8 cellular contexts compared by ENCODE assay signal in the genomic region with DNA sequence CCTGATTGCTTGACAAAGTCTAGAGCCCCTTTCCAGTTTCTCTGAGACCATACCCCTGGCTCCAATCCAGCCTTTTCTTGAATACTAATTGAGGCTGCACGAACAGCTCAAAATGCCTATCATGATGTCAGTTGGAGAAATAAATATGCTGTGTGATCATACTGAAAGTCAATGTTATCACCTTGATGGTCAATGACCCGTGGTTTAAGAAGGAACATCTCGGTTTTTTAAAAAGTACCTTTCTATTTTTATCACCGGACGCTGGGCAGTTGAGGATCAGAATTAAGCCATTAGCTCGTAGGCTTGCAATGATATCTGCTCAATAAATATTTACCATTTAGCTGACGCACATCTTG. TPM values are rescaled to one million over a fixed set of nuclear protein-coding genes. Genes with fewer than 3 reads are reported as not detected.
DNase-seq lines count a peak whose midpoint lies in the region; ATAC-seq and TF ChIP-seq lines count a peak whose summit lies in the region.

No MANE protein-coding gene starts in this region.

- no peak for TF ChIP-seq EP300 in ovary (IDR thresholded peaks at IDR 0.05)

- H4K20me1 ChIP-seq in Karpas-422 (ENCODE audit: insufficient read depth, low read depth, low read length), result no peaks in the 10 kb centered on the region; the same call in 1 of the 2 replicates

- H3K4me1 ChIP-seq in Karpas-422 (ENCODE audit: low read length) (peaks cover 21% of the 10 kb centered on the region), ovary (ENCODE audit: insufficient read depth) (no peaks in the 10 kb centered on the region)

- TF ChIP-seq CTCF in dorsolateral prefrontal cortex (IDR thresholded peaks at IDR 0.05 in 54 of 56, conservative IDR thresholded peaks at IDR 0.05 in 2 of 56; ENCODE audit: low read depth in 1 of 56, partially characterized antibody in 56 of 56) (no peak), ovary (IDR thresholded peaks at IDR 0.05) (no peak)

- peak overlapping the region; percentile 71 for H3K4me2 ChIP-seq in Karpas-422 (ENCODE audit: low read depth, low read length, poor library complexity, severe bottlenecking)

- H3K9ac ChIP-seq in Karpas-422 (ENCODE audit: low read length), result peak overlapping the region; percentile 71

- no peaks in the 10 kb centered on the region for H3K9me2 ChIP-seq in Karpas-422 (replicated peaks; ENCODE audit: insufficient read depth, low read length)

- no peak overlapping the region for H3K27ac ChIP-seq in Karpas-422 (ENCODE audit: low read length)
- H3K27ac ChIP-seq in dorsolateral prefrontal cortex, result peak overlapping the region in 45 of 59 donors; percentile 30 to 95 (median 83)
- peak overlapping the region; percentile 16 to 88 for H3K27ac ChIP-seq in ovary

- ATAC-seq in GM19324 (IDR thresholded peaks at IDR 0.05; ENCODE audit: low FRiP score, unreplicated experiment), result no peak

- TF ChIP-seq POLR2A in ovary (IDR thresholded peaks at IDR 0.05), result no peak

- DNase-seq in NCI-H146 (lab: John Stamatoyannopoulos, UW) (peak; percentile 23), NCI-H146 treated with DMSO at 0.1 percent for 48 hours (lab: John Stamatoyannopoulos, UW; ENCODE audit: unreplicated experiment) (no peak), Karpas-422 (no peak), dorsolateral prefrontal cortex (no peak), ovary (no peak), middle frontal gyrus (ENCODE audit: extremely low spot score, low spot score) (no peak)
- no peak for DNase-seq in stimulated activated CD4-positive, alpha-beta T cell treated with anti-CD3 and anti-CD28 coated beads, Interleukin-4, amount 100 ng/mL, for 4 hours

- no peaks in the 10 kb centered on the region for H3K9me3 ChIP-seq in Karpas-422 (ENCODE audit: low read length)
- no peaks in the 10 kb centered on the region for H3K9me3 ChIP-seq in ovary

- H2AFZ ChIP-seq in Karpas-422 (ENCODE audit: low read length), result 0 out of 2 replicates have a peak overlapping the region, but pooled peaks have one; percentile 0

- 46 to 54% (median 54%) methylated on average over 7 of the region's 7 CpGs for WGBS in ovary, 3 donors

- H3K27me3 ChIP-seq in Karpas-422 (ENCODE audit: low read length) (no peaks in the 10 kb centered on the region), dorsolateral prefrontal cortex (peaks cover 0 to 23% (median 0%) of the 10 kb centered on the region in 45 donors), ovary (no peaks in the 10 kb centered on the region)

- no peaks in the 10 kb centered on the region for H3K36me3 ChIP-seq in Karpas-422 (ENCODE audit: insufficient read depth, low read length)
- H3K36me3 ChIP-seq in ovary, result no peaks in the 10 kb centered on the region

- H3K79me2 ChIP-seq in Karpas-422 (ENCODE audit: low read length), result peaks cover 11% of the 10 kb centered on the region; the same call in 1 of the 2 replicates

- intact Hi-C loops in dorsolateral prefrontal cortex (cut with DNase I) (loop anchor here (5.0 to 10.0 kb wide), 3 partner anchors 77 to 660 kb away; no protein-coding TSS in a partner anchor), ovary (cut with DNase I) (no loop called here)

- H3K4me3 ChIP-seq in Karpas-422 (ENCODE audit: low read length), result peak overlapping the region; percentile 64
- H3K4me3 ChIP-seq in dorsolateral prefrontal cortex, result peak overlapping the region in 57 of 59 donors; percentile 54 to 84 (median 71)
- peak overlapping the region; percentile 44 for H3K4me3 ChIP-seq in ovary

RNA-seq across cellular contexts. Expression of a gene that starts 0.9 kb away (rescaled TPM):
- total RNA-seq in Karpas-422 (2014; rRNA removed; shearing (Covaris generic); ENCODE audit: low replicate concordance), result 10.8 and 10.9 TPM in 2 replicates
- 10 to 100 TPM; 16.4 to 29.6 (median 23.3) TPM for total RNA-seq in dorsolateral prefrontal cortex
- 10 to 100 TPM; 11.0 to 17.9 (median 15.3) TPM for total RNA-seq in ovary
- 10 to 100 TPM in 1 of 2 donors, 1 to 10 TPM in 1; 6.1 to 17.2 TPM for polyA plus RNA-seq in ovary

Comparison
In these comparisons a context has a peak if more than half of its experiments do, and no peak if none do; other contexts are left out.
1. intact Hi-C loops: an anchor here in dorsolateral prefrontal cortex (5.0 to 10.0 kb wide); none called in ovary.